Comparison of ENCODE assay signal across 8 cellular contexts in genomic region chr13:103188688-103189326, GRCh38.
DNase-seq lines count a peak whose midpoint lies in the region; ATAC-seq, FAIRE-seq and TF ChIP-seq lines count a peak whose summit lies in the region.

No MANE protein-coding gene starts in this region.

- in situ Hi-C loops in mammary epithelial cell (cut with MboI; ENCODE audit: low sequenced_read_pairs in 2 of 2), result no loop called here

- no TSS peak for BruUV-seq in mammary epithelial cell (replicated peaks; lab: Mats Ljungman, UMichigan)

- H2AFZ ChIP-seq in mammary epithelial cell (ENCODE audit: low read depth, low read length), result peak overlapping the region; percentile 25
- H2AFZ ChIP-seq in neural cell (ENCODE audit: low read depth, low read length), result no peak overlapping the region

- peak; percentile 95 for FAIRE-seq in A204.1 (lab: Jason Lieb, UNC)

- TF ChIP-seq RAD21 in neural cell (conservative IDR thresholded peaks at IDR 0.05), result peak; percentile 92

- H3K27ac ChIP-seq in mammary epithelial cell (ENCODE audit: insufficient read depth, low read depth, low read length), result no peak overlapping the region
- no peak overlapping the region for H3K27ac ChIP-seq in neural cell (ENCODE audit: low read length)
- H3K27ac ChIP-seq in esophagus muscularis mucosa (replicated peaks in 1 of 4), result no peak overlapping the region

- H3K9me2 ChIP-seq in neural cell (ENCODE audit: insufficient read depth, low read length), result no peaks in the 10 kb centered on the region

- H3K36me3 ChIP-seq in mammary epithelial cell (ENCODE audit: insufficient read depth, low read length) (no peaks in the 10 kb centered on the region), neural cell (ENCODE audit: insufficient read depth, low read length) (no peaks in the 10 kb centered on the region), esophagus muscularis mucosa (no peaks in the 10 kb centered on the region)

- H3K9me3 ChIP-seq in mammary epithelial cell (replicated peaks; ENCODE audit: insufficient read depth, low read length) (no peaks in the 10 kb centered on the region), neural cell (ENCODE audit: low read length) (no peaks in the 10 kb centered on the region), esophagus muscularis mucosa (no peaks in the 10 kb centered on the region)

- DNase-seq in NCI-H1694 (lab: John Stamatoyannopoulos, UW) (peak; percentile 22), mammary epithelial cell (peak; percentile 23), lower leg skin (ENCODE audit: low spot score in 2 of 2) (no peak), esophagus muscularis mucosa (ENCODE audit: extremely low spot score) (no peak), head of caudate nucleus (no peak)

- H3K9ac ChIP-seq in mammary epithelial cell (ENCODE audit: insufficient read depth, low read length) (no peak overlapping the region), neural cell (ENCODE audit: low read length) (no peak overlapping the region)

- no peak overlapping the region for H3K4me2 ChIP-seq in mammary epithelial cell (ENCODE audit: insufficient read depth, low read depth, low read length)
- no peak overlapping the region for H3K4me2 ChIP-seq in neural cell (ENCODE audit: low read length)

- TF ChIP-seq EP300 in neural cell (conservative IDR thresholded peaks at IDR 0.05; ENCODE audit: poor library complexity, severe bottlenecking) (no peak), esophagus muscularis mucosa (IDR thresholded peaks at IDR 0.05) (no peak)

- TF ChIP-seq CTCF in mammary epithelial cell (conservative IDR thresholded peaks at IDR 0.05 in 1 of 2, IDR thresholded peaks at IDR 0.05 in 1 of 2; ENCODE audit: extremely low read depth in 1 of 2, insufficient read depth in 1 of 2, low read depth in 1 of 2, low read length in 2 of 2) (peak; percentile 58 to 68), neural cell (IDR thresholded peaks at IDR 0.05; ENCODE audit: poor library complexity, severe bottlenecking) (peak; percentile 82), lower leg skin (IDR thresholded peaks at IDR 0.05) (no peak), esophagus muscularis mucosa (IDR thresholded peaks at IDR 0.05) (peak in 1 of 3 experiments; percentile 25)

- H3K4me1 ChIP-seq in mammary epithelial cell (ENCODE audit: insufficient read depth, low read length), result no peaks in the 10 kb centered on the region
- no peaks in the 10 kb centered on the region for H3K4me1 ChIP-seq in esophagus muscularis mucosa

- CTCF ChIA-PET in mammary epithelial cell (lab: Charles Lee; ENCODE audit: low non-redundant PET), result no interaction called here

- no peak overlapping the region for H3K4me3 ChIP-seq in mammary epithelial cell (replicated peaks in 1 of 3; ENCODE audit: insufficient read depth in 1 of 3, low read depth in 2 of 3, low read length in 3 of 3)
- no peak overlapping the region for H3K4me3 ChIP-seq in neural cell (ENCODE audit: low read length)
- H3K4me3 ChIP-seq in lower leg skin (ENCODE audit: low read depth, poor library complexity, severe bottlenecking), result no peak overlapping the region
- H3K4me3 ChIP-seq in esophagus muscularis mucosa, result no peak overlapping the region

- H3K27me3 ChIP-seq in mammary epithelial cell (ENCODE audit: insufficient read depth, low read length) (no peaks in the 10 kb centered on the region), neural cell (ENCODE audit: insufficient read depth, low read depth, low read length) (no peaks in the 10 kb centered on the region), esophagus muscularis mucosa (no peaks in the 10 kb centered on the region)

- TF ChIP-seq POLR2A in lower leg skin (IDR thresholded peaks at IDR 0.05), result no peak
- no peak for TF ChIP-seq POLR2A in esophagus muscularis mucosa (IDR thresholded peaks at IDR 0.05; ENCODE audit: low read depth)

- H3K79me2 ChIP-seq in mammary epithelial cell (ENCODE audit: insufficient read depth, low read length), result no peaks in the 10 kb centered on the region
- H3K79me2 ChIP-seq in neural cell (replicated peaks; ENCODE audit: insufficient read depth, low read length), result no peaks in the 10 kb centered on the region

- 3% methylated on average over 2 of the region's 3 CpGs for WGBS in mammary epithelial cell (ENCODE audit: low coverage, missing lambda C conversion rate)
- 26 to 35% methylated on average over 3 of the region's 3 CpGs for WGBS in lower leg skin, 2 donors
- 33% methylated on average over 3 of the region's 3 CpGs for WGBS in esophagus muscularis mucosa

- H4K20me1 ChIP-seq in mammary epithelial cell (ENCODE audit: insufficient read depth, low read length), result no peaks in the 10 kb centered on the region
- no peaks in the 10 kb centered on the region for H4K20me1 ChIP-seq in neural cell (ENCODE audit: insufficient read depth)

- no peaks in the 10 kb centered on the region for H3F3A ChIP-seq in neural cell (ENCODE audit: insufficient read depth, low read length, poor library complexity, severe bottlenecking)

- dilution Hi-C loops in mammary epithelial cell (cut with HindIII; ENCODE audit: low sequenced_read_pairs), result no loop called here

- intact Hi-C loops in mammary epithelial cell (cut with micrococcal nuclease), result loop anchor here (1.0 to 5.0 kb wide), 3 partner anchors 140 to 693 kb away; no protein-coding TSS in a partner anchor
- intact Hi-C loops in lower leg skin (cut with DNase I; ENCODE audit: low total_unique reads), result no loop called here
- intact Hi-C loops in esophagus muscularis mucosa (cut with DNase I), result no loop called here
- intact Hi-C loops in head of caudate nucleus (cut with DNase I), result no loop called here

- peak; percentile 62 for ATAC-seq in GM19372 (IDR thresholded peaks at IDR 0.05; ENCODE audit: low read depth, unreplicated experiment)

TF ChIP-seq in neural cell, 6 proteins besides CTCF, POLR2A, EP300 and RAD21:
- TF ChIP-seq MXI1 (conservative IDR thresholded peaks at IDR 0.05; ENCODE audit: poor library complexity, severe bottlenecking) (no peak), SMC3 (conservative IDR thresholded peaks at IDR 0.05; ENCODE audit: poor library complexity) (peak; percentile 86)

Comparison
In these comparisons a context has a peak if more than half of its experiments do, and no peak if none do; other contexts are left out.
1. DNase-seq: peak in NCI-H1694 (single experiment) and mammary epithelial cell (single experiment); none in lower leg skin (0 of 2), esophagus muscularis mucosa (single experiment) and head of caudate nucleus (0 of 42).
2. CTCF ChIP-seq: peak in mammary epithelial cell (2 of 2) and neural cell (single experiment); none in lower leg skin (0 of 3).